8 cellular contexts compared by ENCODE assay signal in the genomic region with DNA sequence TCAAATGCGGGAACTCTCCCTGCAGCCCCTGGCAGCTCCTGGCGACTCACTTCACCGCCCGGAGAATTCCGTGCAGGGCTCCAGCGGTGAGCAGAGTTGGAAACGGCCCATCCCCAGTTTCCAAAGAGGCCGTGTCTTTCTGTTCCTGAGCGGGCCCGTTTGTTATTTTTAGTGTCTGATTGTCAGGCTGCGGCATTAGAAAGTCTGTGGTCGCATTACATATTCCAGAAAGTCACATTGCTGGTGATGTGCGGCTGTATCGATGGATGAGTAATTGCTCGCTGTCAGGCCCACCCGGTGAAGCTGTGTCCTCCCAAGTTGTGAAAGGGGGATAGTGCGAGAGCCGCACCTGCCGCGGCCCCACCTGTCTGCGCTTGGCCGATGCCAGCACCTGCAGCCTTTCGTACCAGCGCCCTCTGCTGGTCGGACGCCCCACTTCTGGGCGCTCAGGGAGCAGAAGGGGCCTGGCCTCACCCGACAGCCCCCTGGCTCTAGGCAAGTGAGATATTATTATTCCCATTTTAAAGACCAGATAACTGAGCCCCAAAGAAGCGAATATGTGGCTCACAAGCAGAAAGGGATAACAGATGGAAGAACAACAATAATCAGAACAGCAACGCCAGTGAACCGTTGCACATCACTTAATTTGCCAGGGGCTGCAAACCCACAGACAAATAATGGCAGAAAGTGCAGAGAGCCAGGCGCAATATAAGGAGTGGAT.
DNase-seq lines count a peak whose midpoint lies in the region; ATAC-seq and TF ChIP-seq lines count a peak whose summit lies in the region.

No MANE protein-coding gene starts in this region.

- TF ChIP-seq RAD21 in liver (IDR thresholded peaks at IDR 0.05) = peak; percentile 91 to 96

- no peak overlapping the region for H3K4me3 Mint-ChIP-seq in Calu3 (ENCODE audit: low read depth, unreplicated experiment)
- peak overlapping the region; percentile 36 for H3K4me3 Mint-ChIP-seq in activated CD4-positive, alpha-beta T cell treated with anti-CD3 and anti-CD28 coated beads for 36 hours

- WGBS in liver = 15% methylated on average over 32 of the region's 32 CpGs

- H3K27me3 Mint-ChIP-seq in Calu3 (ENCODE audit: unreplicated experiment) = peaks cover 76% of the 10 kb centered on the region
- no peaks in the 10 kb centered on the region for H3K27me3 Mint-ChIP-seq in activated CD4-positive, alpha-beta T cell treated with anti-CD3 and anti-CD28 coated beads for 36 hours

- peak overlapping the region in 1 of 2 donors; percentile 20 for H3K27ac ChIP-seq in liver (ENCODE audit: low read depth in 1 of 2, low read length in 2 of 2)

- H3K27me3 ChIP-seq in H7 (ENCODE audit: control insufficient read depth, insufficient read depth, low read length) = peaks cover 4% of the 10 kb centered on the region; the same call in 1 of the 2 replicates
- no peaks in the 10 kb centered on the region for H3K27me3 ChIP-seq in liver (ENCODE audit: control insufficient read depth in 4 of 4, insufficient read depth in 4 of 4, low read length in 3 of 4)

- H3K36me3 Mint-ChIP-seq in Calu3 (ENCODE audit: insufficient read depth, unreplicated experiment) = no peaks in the 10 kb centered on the region
- H3K36me3 Mint-ChIP-seq in activated CD4-positive, alpha-beta T cell treated with anti-CD3 and anti-CD28 coated beads for 36 hours (ENCODE audit: low read depth) = peaks cover 16% of the 10 kb centered on the region

- peak; percentile 92 for DNase-seq in Calu3
- DNase-seq in H7 = peak; percentile 84
- DNase-seq in NCI-H146 treated with DMSO at 0.1 percent for 48 hours (lab: John Stamatoyannopoulos, UW; ENCODE audit: unreplicated experiment) = peak; percentile 34
- DNase-seq in activated CD4-positive, alpha-beta T cell treated with anti-CD3 and anti-CD28 coated beads for 36 hours = peak; percentile 89
- peak; percentile 44 for DNase-seq in cerebellar cortex (ENCODE audit: low spot score)
- peak; percentile 60 to 76 (median 68) for DNase-seq in stimulated activated CD4-positive, alpha-beta T cell treated with anti-CD3 and anti-CD28 coated beads, TNF-alpha, amount 100 ng/mL, for 48 hours (ENCODE audit: low read depth in 3 of 3)

- no peak overlapping the region for H3K27ac Mint-ChIP-seq in Calu3 (ENCODE audit: unreplicated experiment)
- peak overlapping the region; percentile 84 for H3K27ac Mint-ChIP-seq in activated CD4-positive, alpha-beta T cell treated with anti-CD3 and anti-CD28 coated beads for 36 hours

- peaks cover 0 to 8% (median 4%) of the 10 kb centered on the region in 4 donors for H3K4me1 ChIP-seq in liver (ENCODE audit: control insufficient read depth in 4 of 4, insufficient read depth in 4 of 4, low read length in 3 of 4)

- CTCF ChIA-PET in Calu3 (lab: Charles Lee) = interaction anchor here (0.5 kb wide), 1 partner anchor 843 kb away, joined by 4 read pairs; no protein-coding TSS in a partner anchor
- CTCF ChIA-PET in activated CD4-positive, alpha-beta T cell treated with anti-CD3 and anti-CD28 coated beads for 36 hours (lab: Charles Lee) = interaction anchor here (0.5 to 1.5 kb wide), 12 partner anchors 9 to 816 kb away, joined by 3 to 6 read pairs (median 4); no protein-coding TSS in a partner anchor

- no peak overlapping the region for H3K9ac ChIP-seq in liver (ENCODE audit: low read depth in 1 of 2, low read length in 2 of 2)

- intact Hi-C loops in Calu3 (cut with micrococcal nuclease; ENCODE audit: unreplicated experiment) = loop anchor here (2.0 to 10.0 kb wide), 3 partner anchors 196 to 904 kb away; no protein-coding TSS in a partner anchor
- intact Hi-C loops in activated CD4-positive, alpha-beta T cell treated with anti-CD3 and anti-CD28 coated beads for 36 hours (cut with DNase I, micrococcal nuclease) = loop anchor here (1.0 to 10.0 kb wide), 12 partner anchors 70 to 975 kb away; partner anchors contain the start of gene TSHZ2 (in 2 of the 2)

- TF ChIP-seq CTCF in Calu3 (IDR thresholded peaks at IDR 0.05; ENCODE audit: unreplicated experiment) (peak; percentile 98), liver (IDR thresholded peaks at IDR 0.05; ENCODE audit: low read depth, low read length, missing input control) (peak; percentile 77)

- peak; percentile 55 for ATAC-seq in activated CD4-positive, alpha-beta T cell treated with anti-CD3 and anti-CD28 coated beads for 36 hours
- ATAC-seq in HG03196 (IDR thresholded peaks at IDR 0.05; ENCODE audit: unreplicated experiment) = no peak

- H3K36me3 ChIP-seq in H7 (replicated peaks; ENCODE audit: control insufficient read depth, insufficient read depth, low read length) (no peaks in the 10 kb centered on the region), liver (ENCODE audit: control insufficient read depth in 4 of 4, insufficient read depth in 3 of 4, low read depth in 1 of 4, low read length in 3 of 4) (no peaks in the 10 kb centered on the region)

- no peak overlapping the region for H3K4me3 ChIP-seq in H7 (ENCODE audit: insufficient read depth, low read depth, low read length)
- peak overlapping the region; percentile 14 to 51 (median 42) for H3K4me3 ChIP-seq in liver (ENCODE audit: low read depth in 1 of 3, low read length in 3 of 3)

- POLR2A ChIA-PET in activated CD4-positive, alpha-beta T cell treated with anti-CD3 and anti-CD28 coated beads for 36 hours (lab: Charles Lee) = interaction anchor here (0.6 to 2.3 kb wide), 2 partner anchors 14 to 242 kb away, joined by 4 to 10 read pairs; no protein-coding TSS in a partner anchor

- no peaks in the 10 kb centered on the region for H3K9me3 ChIP-seq in liver (ENCODE audit: control insufficient read depth in 4 of 4, low read length in 3 of 4)

- H3K9me3 Mint-ChIP-seq in Calu3 (ENCODE audit: low read depth, unreplicated experiment) = no peaks in the 10 kb centered on the region
- H3K9me3 Mint-ChIP-seq in activated CD4-positive, alpha-beta T cell treated with anti-CD3 and anti-CD28 coated beads for 36 hours (ENCODE audit: low read depth) = peaks cover 14% of the 10 kb centered on the region

- no peaks in the 10 kb centered on the region for H3K4me1 Mint-ChIP-seq in Calu3 (ENCODE audit: low read depth, unreplicated experiment)
- H3K4me1 Mint-ChIP-seq in activated CD4-positive, alpha-beta T cell treated with anti-CD3 and anti-CD28 coated beads for 36 hours = peaks cover 54% of the 10 kb centered on the region

- no TSS peak for BruUV-seq in Calu3 (replicated peaks; lab: Mats Ljungman, UMichigan)

TF ChIP-seq in liver, 16 proteins besides CTCF, POLR2A, EP300 and RAD21 (continues in another document):
- TF ChIP-seq YY1 (IDR thresholded peaks at IDR 0.05) = no peak
- TF ChIP-seq RXRA (IDR thresholded peaks at IDR 0.05) = no peak
- TF ChIP-seq SP1 (IDR thresholded peaks at IDR 0.05) = no peak
- TF ChIP-seq JUND (IDR thresholded peaks at IDR 0.05) = no peak
- TF ChIP-seq TAF1 (conservative IDR thresholded peaks at IDR 0.05) = no peak
- TF ChIP-seq, protein P1, sequence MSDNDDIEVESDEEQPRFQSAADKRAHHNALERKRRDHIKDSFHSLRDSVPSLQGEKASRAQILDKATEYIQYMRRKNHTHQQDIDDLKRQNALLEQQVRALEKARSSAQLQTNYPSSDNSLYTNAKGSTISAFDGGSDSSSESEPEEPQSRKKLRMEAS (IDR thresholded peaks at IDR 0.05) = no peak
- no peak for TF ChIP-seq FOXA2 (IDR thresholded peaks at IDR 0.05)
- TF ChIP-seq REST (IDR thresholded peaks at IDR 0.05) = no peak
- TF ChIP-seq ZBTB33 (IDR thresholded peaks at IDR 0.05) = no peak
- no peak for TF ChIP-seq EGR1 (IDR thresholded peaks at IDR 0.05; ENCODE audit: low read depth in 2 of 2)
- no peak for TF ChIP-seq FOXA1 (IDR thresholded peaks at IDR 0.05)
- TF ChIP-seq HNF4A (conservative IDR thresholded peaks at IDR 0.05) = no peak
- no peak for TF ChIP-seq GABPA (IDR thresholded peaks at IDR 0.05 in 1 of 2, conservative IDR thresholded peaks at IDR 0.05 in 1 of 2)
- no peak for TF ChIP-seq HNF4G (IDR thresholded peaks at IDR 0.05)
- no peak for TF ChIP-seq NR2F2 (IDR thresholded peaks at IDR 0.05)

Comparison
In these comparisons a context has a peak if more than half of its experiments do, and no peak if none do; other contexts are left out.
1. DNase-seq: peak in every context shown above with its lines; median percentile 92 in Calu3; 89 in activated CD4-positive, alpha-beta T cell treated with anti-CD3 and anti-CD28 coated beads for 36 hours; 84 in H7; 68 in stimulated activated CD4-positive, alpha-beta T cell treated with anti-CD3 and anti-CD28 coated beads, TNF-alpha, amount 100 ng/mL, for 48 hours; 44 in cerebellar cortex; 34 in NCI-H146 treated with DMSO at 0.1 percent for 48 hours.